Comparison of ENCODE assay signal across 9 cellular contexts in genomic region chr3:50237133-50237651, GRCh38. TPM values are rescaled to one million over a fixed set of nuclear protein-coding genes. Genes with fewer than 3 reads are reported as not detected.
DNase-seq lines count a peak whose midpoint lies in the region; ATAC-seq and TF ChIP-seq lines count a peak whose summit lies in the region.
"Had no signal": no experiment of that assay in that cellular context is flagged by ENCODE, and none has a peak within 500 bp of the region (broad histone marks: within the 10 kb centered on the region; RNA-seq: fewer than 3 reads in every experiment).

No MANE protein-coding gene starts in this region.

- H3K27ac ChIP-seq in hepatocyte (peak overlapping the region; percentile 80), smooth muscle cell (ENCODE audit: low read depth) (peak overlapping the region; percentile 45)

- no peaks in the 10 kb centered on the region for H3K9me2 ChIP-seq in hepatocyte (replicated peaks; ENCODE audit: insufficient read depth)

- peak overlapping the region; percentile 100 for H3K4me2 ChIP-seq in hepatocyte
- H3K4me2 ChIP-seq in smooth muscle cell, result peak overlapping the region; percentile 89

- H3K9me3 ChIP-seq in hepatocyte (ENCODE audit: low read depth) (no peaks in the 10 kb centered on the region), smooth muscle cell (replicated peaks; ENCODE audit: low read depth) (no peaks in the 10 kb centered on the region)

- DNase-seq in GM03348 (ENCODE audit: low spot score) (peak; percentile 65), NCI-H510A (lab: John Stamatoyannopoulos, UW) (peak; percentile 47), amniotic epithelial cell (ENCODE audit: low read depth) (peak; percentile 38), hepatocyte (ENCODE audit: low spot score) (peak; percentile 58), smooth muscle cell (lab: John Stamatoyannopoulos, UW; ENCODE audit: unreplicated experiment) (peak; percentile 12), NCI-H2029 treated with DMSO at 0.1 percent for 48 hours (lab: John Stamatoyannopoulos, UW) (no peak), NCI-H1105 treated with DMSO at 0.1 percent for 48 hours (lab: John Stamatoyannopoulos, UW) (no peak)

- H3K36me3 ChIP-seq in hepatocyte (replicated peaks; ENCODE audit: insufficient read depth, low read depth) (no peaks in the 10 kb centered on the region), smooth muscle cell (ENCODE audit: low read depth) (no peaks in the 10 kb centered on the region)

- peak overlapping the region; percentile 48 for H3K4me3 ChIP-seq in hepatocyte
- peak overlapping the region; percentile 74 for H3K4me3 ChIP-seq in smooth muscle cell

- WGBS in hepatocyte (ENCODE audit: low lambda C conversion rate, missing lambda C conversion rate), result 9% methylated on average over 7 of the region's 7 CpGs
- 5% methylated on average over 7 of the region's 7 CpGs for WGBS in smooth muscle cell (ENCODE audit: low lambda C conversion rate)

- H3K27me3 ChIP-seq in hepatocyte (no peaks in the 10 kb centered on the region), smooth muscle cell (ENCODE audit: low read depth) (no peaks in the 10 kb centered on the region)

- H3K79me2 ChIP-seq in hepatocyte (peaks cover 61% of the 10 kb centered on the region), smooth muscle cell (ENCODE audit: low read depth) (peaks cover 62% of the 10 kb centered on the region)

- no peaks in the 10 kb centered on the region for H3F3A ChIP-seq in smooth muscle cell (ENCODE audit: low read depth)

- H3K9ac ChIP-seq in smooth muscle cell (ENCODE audit: low read depth), result peak overlapping the region; percentile 78

- H2AFZ ChIP-seq in hepatocyte, result no peak overlapping the region
- no peak overlapping the region for H2AFZ ChIP-seq in smooth muscle cell (ENCODE audit: low read depth)

- H4K20me1 ChIP-seq in hepatocyte (ENCODE audit: insufficient read depth, poor library complexity, severe bottlenecking) (peaks cover 49% of the 10 kb centered on the region), smooth muscle cell (ENCODE audit: low read depth) (peaks cover 56% of the 10 kb centered on the region)

- TF ChIP-seq CTCF in hepatocyte (IDR thresholded peaks at IDR 0.05; ENCODE audit: poor library complexity) (no peak), smooth muscle cell (IDR thresholded peaks at IDR 0.05; ENCODE audit: borderline replicate concordance, insufficient read depth, poor library complexity, severe bottlenecking) (no peak)

- peaks cover 19% of the 10 kb centered on the region for H3K4me1 ChIP-seq in hepatocyte (ENCODE audit: insufficient read depth)
- H3K4me1 ChIP-seq in smooth muscle cell (ENCODE audit: low read depth), result peaks cover 47% of the 10 kb centered on the region

- ATAC-seq in GM18909 (IDR thresholded peaks at IDR 0.05; ENCODE audit: poor library complexity, unreplicated experiment), result no peak

RNA-seq across cellular contexts. Expression of gene GNAI2, which starts 1.2 kb away (rescaled TPM):
- 95.0 and 103 TPM in 2 replicates for total RNA-seq in hepatocyte
- 219 and 233 TPM in 2 replicates for polyA plus RNA-seq in hepatocyte
- 209 and 230 TPM in 2 replicates for total RNA-seq in smooth muscle cell
- polyA plus RNA-seq in smooth muscle cell, result 454 and 466 TPM in 2 replicates

RNA-seq across cellular contexts. Expression of gene SEMA3B, which starts 31.8 kb away (rescaled TPM):
- 60.2 and 67.7 TPM in 2 replicates for total RNA-seq in hepatocyte
- 104 and 135 TPM in 2 replicates for polyA plus RNA-seq in hepatocyte
- total RNA-seq in smooth muscle cell, result 26.8 and 48.3 TPM in 2 replicates
- polyA plus RNA-seq in smooth muscle cell, result 26.3 and 70.7 TPM in 2 replicates

RNA-seq across cellular contexts. Expression of gene SLC38A3, which starts 32.1 kb away (rescaled TPM):
- total RNA-seq in hepatocyte (22.6 and 24.7 TPM in 2 replicates), smooth muscle cell (0.58 and 3.9 TPM in 2 replicates)
- polyA plus RNA-seq in hepatocyte (37.9 and 56.6 TPM in 2 replicates), smooth muscle cell (3.5 and 4.2 TPM in 2 replicates)
- total RNA-seq: T-helper 2 cell treated with Interferon-gamma antibody and Interleukin-4, amounts not matched to agents 100 ng/mL and 5 ng/mL, for 36 hours had no signal

RNA-seq across cellular contexts. Expression of gene LSMEM2, which starts 41.7 kb away (rescaled TPM):
- total RNA-seq in hepatocyte (0.20 TPM in 1 of 2 replicates, not detected in the other), smooth muscle cell (0.09 and 0.18 TPM in 2 replicates)
- polyA plus RNA-seq in hepatocyte (0.39 TPM in 1 of 2 replicates, not detected in the other), smooth muscle cell (0.87 TPM in 1 of 2 replicates, not detected in the other)
- total RNA-seq: T-helper 2 cell treated with Interferon-gamma antibody and Interleukin-4, amounts not matched to agents 100 ng/mL and 5 ng/mL, for 36 hours had no signal

RNA-seq across cellular contexts. Expression of gene GNAT1, which starts 45.8 kb away (rescaled TPM):
- total RNA-seq in hepatocyte (not detected in 2 replicates), smooth muscle cell (not detected in 2 replicates)
- polyA plus RNA-seq in hepatocyte (not detected in 2 replicates), smooth muscle cell (0.24 TPM in 1 of 2 replicates, not detected in the other)
- total RNA-seq: T-helper 2 cell treated with Interferon-gamma antibody and Interleukin-4, amounts not matched to agents 100 ng/mL and 5 ng/mL, for 36 hours had no signal

Comparison
In these comparisons a context has a peak if more than half of its experiments do, and no peak if none do; other contexts are left out.
1. DNase-seq: peak in GM03348 (single experiment), NCI-H510A (single experiment), amniotic epithelial cell (single experiment), hepatocyte (single experiment) and smooth muscle cell (single experiment); none in NCI-H2029 treated with DMSO at 0.1 percent for 48 hours (single experiment) and NCI-H1105 treated with DMSO at 0.1 percent for 48 hours (single experiment).